Comparison of ENCODE assay signal across 13 cellular contexts in the genomic region with DNA sequence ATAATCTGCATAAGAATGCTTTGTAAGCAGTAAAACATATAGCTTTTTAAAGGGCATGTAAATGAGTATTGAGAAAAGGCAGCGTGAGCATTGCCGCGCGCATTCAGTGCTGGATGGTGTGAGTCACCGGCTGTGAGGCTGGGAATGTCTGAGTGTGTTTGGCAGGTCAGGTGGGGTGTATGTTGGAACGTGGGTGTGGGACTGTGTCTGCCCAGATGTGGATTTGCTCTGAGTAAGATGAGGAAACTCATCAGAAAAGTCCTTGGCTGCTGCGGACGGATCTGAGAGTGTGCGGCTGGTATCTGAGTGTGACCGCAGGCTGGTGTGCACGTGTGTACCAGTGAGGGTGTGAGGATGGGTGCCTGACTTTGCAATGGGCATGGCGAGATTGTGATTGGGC.
DNase-seq lines count a peak whose midpoint lies in the region; ATAC-seq and TF ChIP-seq lines count a peak whose summit lies in the region.
"Had no signal": no experiment of that assay in that cellular context is flagged by ENCODE, and none has a peak within 500 bp of the region (broad histone marks: within the 10 kb centered on the region; RNA-seq: fewer than 3 reads in every experiment).

No MANE protein-coding gene starts in this region.

- H3K9me3 ChIP-seq in SK-N-SH: no peaks in the 10 kb centered on the region
- H3K9me3 ChIP-seq: right lobe of liver had no signal

- no peaks in the 10 kb centered on the region; the same call in 1 of the 2 replicates for H3K27me3 ChIP-seq in SK-N-SH (ENCODE audit: insufficient read depth)
- H3K27me3 ChIP-seq: right lobe of liver had no signal

- no peak overlapping the region for H3K4me2 ChIP-seq in SK-N-SH

- no peak for TF ChIP-seq RAD21 in SK-N-SH (IDR thresholded peaks at IDR 0.05; ENCODE audit: low read length)

- H3F3A ChIP-seq in SK-N-SH (replicated peaks; ENCODE audit: insufficient read depth): no peaks in the 10 kb centered on the region

- intact Hi-C loops in head of caudate nucleus (cut with DNase I): no loop called here

- no peak overlapping the region for H3K27ac Mint-ChIP-seq in activated T-helper 17 cell treated with anti-CD3 and anti-CD28 coated beads, Interleukin-2, amount 50 U/mL, for 72 hours
- H3K27ac Mint-ChIP-seq: activated CD8-positive, alpha-beta T cell treated with anti-CD3 and anti-CD28 coated beads, Interleukin-2, amount 10 ng/mL, durations not matched to agents 7 days and 5 days; activated naive CD4-positive, alpha-beta T cell treated with anti-CD3 and anti-CD28 coated beads, Interleukin-2, amount 50 U/mL, for 24 hours had no signal

- H3K9me3 Mint-ChIP-seq in activated T-helper 17 cell treated with anti-CD3 and anti-CD28 coated beads, Interleukin-2, amount 50 U/mL, for 72 hours: no peaks in the 10 kb centered on the region
- H3K9me3 Mint-ChIP-seq: activated naive CD4-positive, alpha-beta T cell treated with anti-CD3 and anti-CD28 coated beads, Interleukin-2, amount 50 U/mL, for 24 hours had no signal

- POLR2A ChIA-PET in SK-N-SH (lab: Yijun Ruan, JAX): no interaction called here

- no peak for TF ChIP-seq CTCF in SK-N-SH (IDR thresholded peaks at IDR 0.05)

- no peaks in the 10 kb centered on the region for H3K36me3 Mint-ChIP-seq in activated T-helper 17 cell treated with anti-CD3 and anti-CD28 coated beads, Interleukin-2, amount 50 U/mL, for 72 hours (ENCODE audit: low read depth)
- H3K36me3 Mint-ChIP-seq: activated naive CD4-positive, alpha-beta T cell treated with anti-CD3 and anti-CD28 coated beads, Interleukin-2, amount 50 U/mL, for 24 hours had no signal

- TF ChIP-seq EP300 in SK-N-SH (IDR thresholded peaks at IDR 0.05; ENCODE audit: borderline replicate concordance in 1 of 2, low read depth in 1 of 2, low read length in 1 of 2): no peak

- no peaks in the 10 kb centered on the region for H3K79me2 ChIP-seq in SK-N-SH (ENCODE audit: insufficient read depth)

- CTCF ChIA-PET in SK-N-SH (lab: Yijun Ruan, JAX): no interaction called here

- H3K27ac ChIP-seq in SK-N-SH (ENCODE audit: low read depth in 2 of 2, low read length in 1 of 2): no peak overlapping the region
- H3K27ac ChIP-seq: right lobe of liver had no signal

- no peaks in the 10 kb centered on the region for H3K9me2 ChIP-seq in SK-N-SH

- H3K27me3 Mint-ChIP-seq in activated T-helper 17 cell treated with anti-CD3 and anti-CD28 coated beads, Interleukin-2, amount 50 U/mL, for 72 hours: peaks cover 34% of the 10 kb centered on the region

- no peaks in the 10 kb centered on the region for H4K20me1 ChIP-seq in SK-N-SH (ENCODE audit: insufficient read depth)

- H3K4me3 Mint-ChIP-seq in activated T-helper 17 cell treated with anti-CD3 and anti-CD28 coated beads, Interleukin-2, amount 50 U/mL, for 72 hours: no peak overlapping the region
- H3K4me3 Mint-ChIP-seq: activated CD8-positive, alpha-beta T cell treated with anti-CD3 and anti-CD28 coated beads, Interleukin-2, amount 10 ng/mL, durations not matched to agents 7 days and 5 days; activated naive CD4-positive, alpha-beta T cell treated with anti-CD3 and anti-CD28 coated beads, Interleukin-2, amount 50 U/mL, for 24 hours had no signal

- no peak overlapping the region for H3K9ac ChIP-seq in SK-N-SH

- no peaks in the 10 kb centered on the region for H3K4me1 Mint-ChIP-seq in activated T-helper 17 cell treated with anti-CD3 and anti-CD28 coated beads, Interleukin-2, amount 50 U/mL, for 72 hours
- H3K4me1 Mint-ChIP-seq: activated naive CD4-positive, alpha-beta T cell treated with anti-CD3 and anti-CD28 coated beads, Interleukin-2, amount 50 U/mL, for 24 hours had no signal

- peak; percentile 37 for DNase-seq in H4 (ENCODE audit: low spot score)
- DNase-seq in head of caudate nucleus: peak in 35 of 42 donors; percentile 11 to 76 (median 41)
- peak; percentile 39 for DNase-seq in superior temporal gyrus (ENCODE audit: extremely low spot score)
- no peak for DNase-seq in SK-N-SH
- DNase-seq in hepatic stellate cell (ENCODE audit: low spot score): no peak
- DNase-seq: activated CD8-positive, alpha-beta T cell treated with anti-CD3 and anti-CD28 coated beads, Interleukin-2, amount 10 ng/mL, durations not matched to agents 7 days and 5 days; effector memory CD4-positive, alpha-beta T cell; NCI-H1436 had no signal

- peaks cover 0 to 38% of the 10 kb centered on the region in 2 experiments; a peak in 1 of 4 replicates for H3K4me1 ChIP-seq in SK-N-SH (ENCODE audit: control insufficient read depth in 1 of 2, insufficient read depth in 2 of 2, low read depth in 1 of 2, low read length in 1 of 2)
- H3K4me1 ChIP-seq: right lobe of liver had no signal

- 63% methylated on average over 12 of the region's 12 CpGs for WGBS in SK-N-SH (ENCODE audit: low lambda C conversion rate)

- H3K36me3 ChIP-seq in SK-N-SH (replicated peaks in 1 of 2; ENCODE audit: control insufficient read depth in 1 of 2, insufficient read depth in 2 of 2, low read length in 1 of 2): no peaks in the 10 kb centered on the region
- H3K36me3 ChIP-seq: right lobe of liver had no signal

- ATAC-seq in activated T-helper 17 cell treated with anti-CD3 and anti-CD28 coated beads, Interleukin-2, amount 50 U/mL, for 72 hours (replicated peaks): peak; percentile 25
- ATAC-seq in GM18519 (IDR thresholded peaks at IDR 0.05; ENCODE audit: low FRiP score, unreplicated experiment) (no peak), HG02759 (IDR thresholded peaks at IDR 0.05; ENCODE audit: unreplicated experiment) (no peak)
- ATAC-seq: activated CD8-positive, alpha-beta T cell treated with anti-CD3 and anti-CD28 coated beads, Interleukin-2, amount 10 ng/mL, durations not matched to agents 7 days and 5 days; right lobe of liver had no signal

- H2AFZ ChIP-seq in SK-N-SH (ENCODE audit: low read depth): no peak overlapping the region

- no peak overlapping the region for H3K4me3 ChIP-seq in SK-N-SH (ENCODE audit: low read depth in 2 of 2, low read length in 1 of 2)
- H3K4me3 ChIP-seq: right lobe of liver had no signal

TF ChIP-seq in SK-N-SH, 30 proteins besides CTCF, POLR2A, EP300 and RAD21 (continues in another document):
- TF ChIP-seq JUND (IDR thresholded peaks at IDR 0.05) (no peak), MXI1 (IDR thresholded peaks at IDR 0.05; ENCODE audit: low read depth, low read length) (no peak), ELF1 (IDR thresholded peaks at IDR 0.05) (no peak), NRF1 (IDR thresholded peaks at IDR 0.05; ENCODE audit: low read depth, low read length) (no peak), TCF12 (IDR thresholded peaks at IDR 0.05) (no peak), GATA2 (CRISPR knock-in tag; IDR thresholded peaks at IDR 0.05) (no peak), NFIC (IDR thresholded peaks at IDR 0.05; ENCODE audit: borderline replicate concordance) (no peak), TAF1 (IDR thresholded peaks at IDR 0.05; ENCODE audit: borderline replicate concordance, low read depth, low read length) (no peak), RFX5 (IDR thresholded peaks at IDR 0.05; ENCODE audit: low read length) (no peak), GABPA (IDR thresholded peaks at IDR 0.05; ENCODE audit: low read depth) (no peak), MEF2A (IDR thresholded peaks at IDR 0.05; ENCODE audit: borderline replicate concordance, low read depth) (no peak), RXRA (IDR thresholded peaks at IDR 0.05; ENCODE audit: borderline replicate concordance, low read depth) (no peak)
- TF ChIP-seq, protein P1, sequence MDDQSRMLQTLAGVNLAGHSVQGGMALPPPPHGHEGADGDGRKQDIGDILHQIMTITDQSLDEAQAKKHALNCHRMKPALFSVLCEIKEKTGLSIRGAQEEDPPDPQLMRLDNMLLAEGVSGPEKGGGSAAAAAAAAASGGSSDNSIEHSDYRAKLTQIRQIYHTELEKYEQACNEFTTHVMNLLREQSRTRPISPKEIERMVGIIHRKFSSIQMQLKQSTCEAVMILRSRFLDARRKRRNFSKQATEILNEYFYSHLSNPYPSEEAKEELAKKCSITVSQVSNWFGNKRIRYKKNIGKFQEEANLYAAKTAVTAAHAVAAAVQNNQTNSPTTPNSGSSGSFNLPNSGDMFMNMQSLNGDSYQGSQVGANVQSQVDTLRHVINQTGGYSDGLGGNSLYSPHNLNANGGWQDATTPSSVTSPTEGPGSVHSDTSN (IDR thresholded peaks at IDR 0.05): no peak
- TF ChIP-seq, protein P2, sequence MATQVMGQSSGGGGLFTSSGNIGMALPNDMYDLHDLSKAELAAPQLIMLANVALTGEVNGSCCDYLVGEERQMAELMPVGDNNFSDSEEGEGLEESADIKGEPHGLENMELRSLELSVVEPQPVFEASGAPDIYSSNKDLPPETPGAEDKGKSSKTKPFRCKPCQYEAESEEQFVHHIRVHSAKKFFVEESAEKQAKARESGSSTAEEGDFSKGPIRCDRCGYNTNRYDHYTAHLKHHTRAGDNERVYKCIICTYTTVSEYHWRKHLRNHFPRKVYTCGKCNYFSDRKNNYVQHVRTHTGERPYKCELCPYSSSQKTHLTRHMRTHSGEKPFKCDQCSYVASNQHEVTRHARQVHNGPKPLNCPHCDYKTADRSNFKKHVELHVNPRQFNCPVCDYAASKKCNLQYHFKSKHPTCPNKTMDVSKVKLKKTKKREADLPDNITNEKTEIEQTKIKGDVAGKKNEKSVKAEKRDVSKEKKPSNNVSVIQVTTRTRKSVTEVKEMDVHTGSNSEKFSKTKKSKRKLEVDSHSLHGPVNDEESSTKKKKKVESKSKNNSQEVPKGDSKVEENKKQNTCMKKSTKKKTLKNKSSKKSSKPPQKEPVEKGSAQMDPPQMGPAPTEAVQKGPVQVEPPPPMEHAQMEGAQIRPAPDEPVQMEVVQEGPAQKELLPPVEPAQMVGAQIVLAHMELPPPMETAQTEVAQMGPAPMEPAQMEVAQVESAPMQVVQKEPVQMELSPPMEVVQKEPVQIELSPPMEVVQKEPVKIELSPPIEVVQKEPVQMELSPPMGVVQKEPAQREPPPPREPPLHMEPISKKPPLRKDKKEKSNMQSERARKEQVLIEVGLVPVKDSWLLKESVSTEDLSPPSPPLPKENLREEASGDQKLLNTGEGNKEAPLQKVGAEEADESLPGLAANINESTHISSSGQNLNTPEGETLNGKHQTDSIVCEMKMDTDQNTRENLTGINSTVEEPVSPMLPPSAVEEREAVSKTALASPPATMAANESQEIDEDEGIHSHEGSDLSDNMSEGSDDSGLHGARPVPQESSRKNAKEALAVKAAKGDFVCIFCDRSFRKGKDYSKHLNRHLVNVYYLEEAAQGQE (IDR thresholded peaks at IDR 0.05; ENCODE audit: low read depth, low read length): no peak
- TF ChIP-seq, protein P3, sequence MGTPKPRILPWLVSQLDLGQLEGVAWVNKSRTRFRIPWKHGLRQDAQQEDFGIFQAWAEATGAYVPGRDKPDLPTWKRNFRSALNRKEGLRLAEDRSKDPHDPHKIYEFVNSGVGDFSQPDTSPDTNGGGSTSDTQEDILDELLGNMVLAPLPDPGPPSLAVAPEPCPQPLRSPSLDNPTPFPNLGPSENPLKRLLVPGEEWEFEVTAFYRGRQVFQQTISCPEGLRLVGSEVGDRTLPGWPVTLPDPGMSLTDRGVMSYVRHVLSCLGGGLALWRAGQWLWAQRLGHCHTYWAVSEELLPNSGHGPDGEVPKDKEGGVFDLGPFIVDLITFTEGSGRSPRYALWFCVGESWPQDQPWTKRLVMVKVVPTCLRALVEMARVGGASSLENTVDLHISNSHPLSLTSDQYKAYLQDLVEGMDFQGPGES (IDR thresholded peaks at IDR 0.05; ENCODE audit: low read depth, low read length): no peak

Comparison
In these comparisons a context has a peak if more than half of its experiments do, and no peak if none do; other contexts are left out.
1. DNase-seq: peak in H4 (single experiment), head of caudate nucleus (35 of 42) and superior temporal gyrus (single experiment); none in SK-N-SH (single experiment) and hepatic stellate cell (single experiment).